In genomic region chr6:33628401-33628964, GRCh38 we compare ENCODE assay signal across 11 cellular contexts. TPM values are rescaled to one million over a fixed set of nuclear protein-coding genes. Genes with fewer than 3 reads are reported as not detected.
DNase-seq lines count a peak whose midpoint lies in the region; ATAC-seq and TF ChIP-seq lines count a peak whose summit lies in the region.
"Had no signal": no experiment of that assay in that cellular context is flagged by ENCODE, and none has a peak within 500 bp of the region (broad histone marks: within the 10 kb centered on the region; RNA-seq: fewer than 3 reads in every experiment).

No MANE protein-coding gene starts in this region.

- H3F3A ChIP-seq in GM23338 (replicated peaks; ENCODE audit: low read depth) = 0 out of 2 replicates have a peak, but pooled peaks cover 3% of the 10 kb centered on the region

- H3K9me2 ChIP-seq in GM23338 (ENCODE audit: insufficient read depth) = no peaks in the 10 kb centered on the region

- no peak for TF ChIP-seq CTCF in GM23338 (conservative IDR thresholded peaks at IDR 0.05; ENCODE audit: low read depth in 2 of 2)
- TF ChIP-seq CTCF in gastroesophageal sphincter (IDR thresholded peaks at IDR 0.05) = no peak
- TF ChIP-seq CTCF in esophagus muscularis mucosa (IDR thresholded peaks at IDR 0.05) = no peak

- H3K4me3 Mint-ChIP-seq in GM23338 = no peak overlapping the region; the same call in 2 of the 3 replicates
- no peak overlapping the region for H3K4me3 Mint-ChIP-seq in activated T-helper 1 cell treated with anti-CD3 and anti-CD28 coated beads, Interleukin-12 subunit alpha, Interleukin-12 subunit beta, Interleukin-2, Interleukin-4 antibody, amounts not matched to agents 30 ng/mL and 10 ng/mL and 1 ng/mL, durations not matched to agents 14 hours and 24 hours and 36 hours
- no peak overlapping the region for H3K4me3 Mint-ChIP-seq in stimulated activated naive B cell treated with anti-CD40 and anti-IgM and Interleukin-4, amounts not matched to agents 10 μg/mL and 1 μg/mL and 100 μg/mL, for 72 hours

- 0 out of 2 replicates have a peak overlapping the region, but pooled peaks have one; percentile 1 for H3K27ac Mint-ChIP-seq in GM23338
- peak overlapping the region; percentile 61 for H3K27ac Mint-ChIP-seq in activated T-helper 1 cell treated with anti-CD3 and anti-CD28 coated beads, Interleukin-12 subunit alpha, Interleukin-12 subunit beta, Interleukin-2, Interleukin-4 antibody, amounts not matched to agents 30 ng/mL and 10 ng/mL and 1 ng/mL, durations not matched to agents 14 hours and 24 hours and 36 hours
- H3K27ac Mint-ChIP-seq in stimulated activated naive B cell treated with anti-CD40 and anti-IgM and Interleukin-4, amounts not matched to agents 10 μg/mL and 1 μg/mL and 100 μg/mL, for 72 hours = no peak overlapping the region

- no peak overlapping the region for H2AFZ ChIP-seq in GM23338

- H3K27me3 Mint-ChIP-seq in GM23338 (ENCODE audit: insufficient read depth, low read depth, poor library complexity) = peaks cover 10% of the 10 kb centered on the region
- no peaks in the 10 kb centered on the region for H3K27me3 Mint-ChIP-seq in activated T-helper 1 cell treated with anti-CD3 and anti-CD28 coated beads, Interleukin-12 subunit alpha, Interleukin-12 subunit beta, Interleukin-2, Interleukin-4 antibody, amounts not matched to agents 30 ng/mL and 10 ng/mL and 1 ng/mL, durations not matched to agents 14 hours and 24 hours and 36 hours (ENCODE audit: insufficient read depth)
- no peaks in the 10 kb centered on the region for H3K27me3 Mint-ChIP-seq in stimulated activated naive B cell treated with anti-CD40 and anti-IgM and Interleukin-4, amounts not matched to agents 10 μg/mL and 1 μg/mL and 100 μg/mL, for 72 hours

- no peak for TF ChIP-seq POLR2A in gastroesophageal sphincter (IDR thresholded peaks at IDR 0.05)
- no peak for TF ChIP-seq POLR2A in esophagus muscularis mucosa (IDR thresholded peaks at IDR 0.05; ENCODE audit: low read depth)

- H3K36me3 ChIP-seq in GM23338 (ENCODE audit: insufficient read depth) = 0 out of 2 replicates have a peak, but pooled peaks cover 5% of the 10 kb centered on the region
- H3K36me3 ChIP-seq in gastroesophageal sphincter = no peaks in the 10 kb centered on the region
- peaks cover 0 to 15% (median 0%) of the 10 kb centered on the region in 4 donors for H3K36me3 ChIP-seq in esophagus muscularis mucosa

- WGBS in gastroesophageal sphincter (ENCODE audit: low coverage in 1 of 2), 2 donors = 77% methylated on average over 5 of the region's 7 CpGs; no CpG with 5 or more reads in 1 of the 2 donors
- WGBS in esophagus muscularis mucosa = 87% methylated on average over 7 of the region's 7 CpGs

- no peak overlapping the region for H3K4me2 ChIP-seq in GM23338

- peaks cover 3% of the 10 kb centered on the region; the same call in 1 of the 2 replicates for H3K27me3 ChIP-seq in GM23338 (ENCODE audit: insufficient read depth)
- H3K27me3 ChIP-seq in gastroesophageal sphincter = peaks cover 57% of the 10 kb centered on the region
- H3K27me3 ChIP-seq in esophagus muscularis mucosa = peaks cover 0 to 57% (median 0%) of the 10 kb centered on the region in 4 donors

- H3K79me2 ChIP-seq in GM23338 (replicated peaks; ENCODE audit: insufficient read depth) = peaks cover 25% of the 10 kb centered on the region; the same call in 1 of the 2 replicates

- H4K20me1 ChIP-seq in GM23338 (replicated peaks; ENCODE audit: insufficient read depth) = peaks cover 28% of the 10 kb centered on the region

- H3K4me3 ChIP-seq in GM23338 (no peak overlapping the region), gastroesophageal sphincter (no peak overlapping the region), esophagus muscularis mucosa (no peak overlapping the region)
- H3K4me3 ChIP-seq: SK-N-MC had no signal

- H3K36me3 Mint-ChIP-seq in GM23338 (ENCODE audit: low read depth) = peaks cover 4% of the 10 kb centered on the region; the same call in 2 of the 3 replicates
- H3K36me3 Mint-ChIP-seq in activated T-helper 1 cell treated with anti-CD3 and anti-CD28 coated beads, Interleukin-12 subunit alpha, Interleukin-12 subunit beta, Interleukin-2, Interleukin-4 antibody, amounts not matched to agents 30 ng/mL and 10 ng/mL and 1 ng/mL, durations not matched to agents 14 hours and 24 hours and 36 hours (ENCODE audit: low read depth) = peaks cover 14% of the 10 kb centered on the region
- H3K36me3 Mint-ChIP-seq in stimulated activated naive B cell treated with anti-CD40 and anti-IgM and Interleukin-4, amounts not matched to agents 10 μg/mL and 1 μg/mL and 100 μg/mL, for 72 hours = peaks cover 21 to 33% of the 10 kb centered on the region in 2 donors

- ATAC-seq in GM23338 (no peak), sciatic nerve (peak; percentile 33), gastroesophageal sphincter (no peak)
- no peak for ATAC-seq in stimulated activated naive B cell treated with anti-CD40 and anti-IgM and Interleukin-4, amounts not matched to agents 10 μg/mL and 1 μg/mL and 100 μg/mL, for 72 hours (replicated peaks)
- ATAC-seq: HCT116 had no signal

- TF ChIP-seq EP300 in gastroesophageal sphincter (IDR thresholded peaks at IDR 0.05) (no peak), esophagus muscularis mucosa (IDR thresholded peaks at IDR 0.05) (no peak)

- intact Hi-C loops in activated T-helper 1 cell treated with anti-CD3 and anti-CD28 coated beads, Interleukin-12 subunit alpha, Interleukin-12 subunit beta, Interleukin-2, Interleukin-4 antibody, amounts not matched to agents 30 ng/mL and 10 ng/mL and 1 ng/mL, durations not matched to agents 14 hours and 24 hours and 36 hours (cut with micrococcal nuclease) = no loop called here
- intact Hi-C loops in sciatic nerve (cut with DNase I) = no loop called here
- intact Hi-C loops in esophagus muscularis mucosa (cut with DNase I) = no loop called here

- DNase-seq in GM23338 (ENCODE audit: low spot score) = no peak
- peak; percentile 89 to 97 for DNase-seq in NCI-H2081 (lab: John Stamatoyannopoulos, UW)
- no peak for DNase-seq in activated T-helper 1 cell treated with anti-CD3 and anti-CD28 coated beads, Interleukin-12 subunit alpha, Interleukin-12 subunit beta, Interleukin-2, Interleukin-4 antibody, amounts not matched to agents 30 ng/mL and 10 ng/mL and 1 ng/mL, durations not matched to agents 14 hours and 24 hours and 36 hours (ENCODE audit: low spot score)
- DNase-seq in sciatic nerve (ENCODE audit: low spot score) = no peak
- no peak for DNase-seq in stimulated activated naive B cell treated with anti-CD40 and anti-IgM and Interleukin-4, amounts not matched to agents 10 μg/mL and 1 μg/mL and 100 μg/mL, for 72 hours
- DNase-seq in mucosa of gallbladder (ENCODE audit: low spot score) = no peak
- DNase-seq in esophagus muscularis mucosa (ENCODE audit: extremely low spot score) = no peak
- DNase-seq: DMS 273 treated with DMSO at 0.1 percent for 48 hours had no signal

- peaks cover 34% of the 10 kb centered on the region for H3K4me1 ChIP-seq in GM23338 (ENCODE audit: insufficient read depth)
- peaks cover 0 to 30% (median 8%) of the 10 kb centered on the region in 3 donors for H3K4me1 ChIP-seq in gastroesophageal sphincter
- H3K4me1 ChIP-seq in esophagus muscularis mucosa = peaks cover 20 to 44% (median 32%) of the 10 kb centered on the region in 4 donors

- H3K27ac ChIP-seq in GM23338 (ENCODE audit: low read depth) (no peak overlapping the region), gastroesophageal sphincter (peak overlapping the region in 1 of 4 donors; percentile 18), esophagus muscularis mucosa (replicated peaks in 1 of 4) (no peak overlapping the region)
- H3K27ac ChIP-seq: SK-N-MC had no signal

- H3K9me3 Mint-ChIP-seq in GM23338 = no peaks in the 10 kb centered on the region
- H3K9me3 Mint-ChIP-seq in activated T-helper 1 cell treated with anti-CD3 and anti-CD28 coated beads, Interleukin-12 subunit alpha, Interleukin-12 subunit beta, Interleukin-2, Interleukin-4 antibody, amounts not matched to agents 30 ng/mL and 10 ng/mL and 1 ng/mL, durations not matched to agents 14 hours and 24 hours and 36 hours = no peaks in the 10 kb centered on the region
- H3K9me3 Mint-ChIP-seq in stimulated activated naive B cell treated with anti-CD40 and anti-IgM and Interleukin-4, amounts not matched to agents 10 μg/mL and 1 μg/mL and 100 μg/mL, for 72 hours = peaks cover 0 to 5% of the 10 kb centered on the region in 2 donors

- no peaks in the 10 kb centered on the region for H3K9me3 ChIP-seq in gastroesophageal sphincter
- H3K9me3 ChIP-seq in esophagus muscularis mucosa = no peaks in the 10 kb centered on the region

- peaks cover 41% of the 10 kb centered on the region for H3K4me1 Mint-ChIP-seq in GM23338
- peaks cover 57% of the 10 kb centered on the region for H3K4me1 Mint-ChIP-seq in activated T-helper 1 cell treated with anti-CD3 and anti-CD28 coated beads, Interleukin-12 subunit alpha, Interleukin-12 subunit beta, Interleukin-2, Interleukin-4 antibody, amounts not matched to agents 30 ng/mL and 10 ng/mL and 1 ng/mL, durations not matched to agents 14 hours and 24 hours and 36 hours (ENCODE audit: low read depth)
- peaks cover 47 to 71% of the 10 kb centered on the region in 2 donors for H3K4me1 Mint-ChIP-seq in stimulated activated naive B cell treated with anti-CD40 and anti-IgM and Interleukin-4, amounts not matched to agents 10 μg/mL and 1 μg/mL and 100 μg/mL, for 72 hours

TF ChIP-seq in GM23338, 12 proteins besides CTCF, POLR2A, EP300 and RAD21:
- TF ChIP-seq EZH2phosphoT487 (IDR thresholded peaks at IDR 0.05; ENCODE audit: unreplicated experiment) (no peak), ZNF331 (CRISPR knock-in tag; IDR thresholded peaks at IDR 0.05; ENCODE audit: low read depth) (no peak)

RNA-seq across cellular contexts. Expression of gene ITPR3, which starts 7.4 kb away (rescaled TPM):
- 29.8 and 31.9 TPM in 2 replicates for total RNA-seq in GM23338 (2014; rRNA removed; shearing (Covaris generic))
- polyA plus RNA-seq in GM23338 (2016; fragmentation: Nextera tagmentation; extraction: Ambion mirVana) = 7.1 and 7.3 TPM in 2 replicates
- total RNA-seq in activated T-helper 1 cell treated with anti-CD3 and anti-CD28 coated beads, Interleukin-12 subunit alpha, Interleukin-12 subunit beta, Interleukin-2, Interleukin-4 antibody, amounts not matched to agents 30 ng/mL and 10 ng/mL and 1 ng/mL, durations not matched to agents 14 hours and 24 hours and 36 hours = 42.7 and 42.9 TPM in 2 replicates
- total RNA-seq in sciatic nerve (88.6 TPM), mucosa of gallbladder (104 TPM), gastroesophageal sphincter (10 to 100 TPM; 11.8 to 25.0 (median 19.6) TPM), esophagus muscularis mucosa (10 to 100 TPM; 12.1 to 24.9 (median 20.5) TPM)

RNA-seq across cellular contexts. Expression of gene BAK1, which starts 48.4 kb away (rescaled TPM):
- 45.0 and 50.7 TPM in 2 replicates for total RNA-seq in GM23338 (2014; rRNA removed; shearing (Covaris generic))
- polyA plus RNA-seq in GM23338 (2016; fragmentation: Nextera tagmentation; extraction: Ambion mirVana) = 21.9 and 22.2 TPM in 2 replicates
- total RNA-seq in activated T-helper 1 cell treated with anti-CD3 and anti-CD28 coated beads, Interleukin-12 subunit alpha, Interleukin-12 subunit beta, Interleukin-2, Interleukin-4 antibody, amounts not matched to agents 30 ng/mL and 10 ng/mL and 1 ng/mL, durations not matched to agents 14 hours and 24 hours and 36 hours = 67.0 and 67.9 TPM in 2 replicates
- total RNA-seq in sciatic nerve = 10.7 TPM
- total RNA-seq in mucosa of gallbladder = 28.2 TPM
- total RNA-seq in gastroesophageal sphincter = 10 to 100 TPM in 2 of 4 donors, 1 to 10 TPM in 2; 7.3 to 14.3 (median 11.0) TPM
- total RNA-seq in esophagus muscularis mucosa = 10 to 100 TPM in 3 of 4 donors, 1 to 10 TPM in 1; 9.9 to 13.1 (median 11.7) TPM

Comparison
In these comparisons a context has a peak if more than half of its experiments do, and no peak if none do; other contexts are left out.
1. DNase-seq: peak in NCI-H2081 (2 of 2); none in GM23338 (single experiment), activated T-helper 1 cell treated with anti-CD3 and anti-CD28 coated beads, Interleukin-12 subunit alpha, Interleukin-12 subunit beta, Interleukin-2, Interleukin-4 antibody, amounts not matched to agents 30 ng/mL and 10 ng/mL and 1 ng/mL, durations not matched to agents 14 hours and 24 hours and 36 hours (single experiment), sciatic nerve (single experiment), stimulated activated naive B cell treated with anti-CD40 and anti-IgM and Interleukin-4, amounts not matched to agents 10 μg/mL and 1 μg/mL and 100 μg/mL, for 72 hours (single experiment), mucosa of gallbladder (single experiment) and esophagus muscularis mucosa (single experiment).